In genomic region chr1:64908567-64908966, GRCh38 we compare ENCODE assay signal across 20 cellular contexts. TPM values are rescaled to one million over a fixed set of nuclear protein-coding genes. Genes with fewer than 3 reads are reported as not detected.
DNase-seq lines count a peak whose midpoint lies in the region; ATAC-seq, FAIRE-seq and TF ChIP-seq lines count a peak whose summit lies in the region.
"Had no signal": no experiment of that assay in that cellular context is flagged by ENCODE, and none has a peak within 500 bp of the region (broad histone marks: within the 10 kb centered on the region; RNA-seq: fewer than 3 reads in every experiment).

No MANE protein-coding gene starts in this region.

- no peaks in the 10 kb centered on the region for H3K27me3 Mint-ChIP-seq in CD4-positive, CD25-positive, alpha-beta regulatory T cell

- no peak for TF ChIP-seq EP300 in A549 (IDR thresholded peaks at IDR 0.05)

- intact Hi-C loops in left colon (cut with DNase I, micrococcal nuclease) = no loop called here

- H3K9me3 ChIP-seq in A549 (peaks cover 5% of the 10 kb centered on the region; the same call in 2 of the 3 replicates), SK-N-MC (ENCODE audit: low read depth, low read length) (no peaks in the 10 kb centered on the region)
- no peaks in the 10 kb centered on the region for H3K9me3 ChIP-seq in CD4-positive, CD25-positive, alpha-beta regulatory T cell (ENCODE audit: control insufficient read depth in 2 of 2, low read length in 2 of 2)
- H3K9me3 ChIP-seq: SJCRH30 had no signal

- WGBS in A549 (ENCODE audit: missing lambda C conversion rate) = 81% methylated on average over 1 of the region's 1 CpG

- H3K36me3 Mint-ChIP-seq in CD4-positive, CD25-positive, alpha-beta regulatory T cell = peaks cover 5% of the 10 kb centered on the region

- no peaks in the 10 kb centered on the region for H3K36me3 ChIP-seq in CD4-positive, CD25-positive, alpha-beta regulatory T cell (ENCODE audit: control insufficient read depth, insufficient read depth, low read length)
- H3K36me3 ChIP-seq in SK-N-MC (ENCODE audit: insufficient read depth, low read length) = no peaks in the 10 kb centered on the region
- H3K36me3 ChIP-seq: SJCRH30 had no signal

- peaks cover 60 to 97% (median 89%) of the 10 kb centered on the region in 4 donors for H3K4me1 Mint-ChIP-seq in CD4-positive, CD25-positive, alpha-beta regulatory T cell

- TF ChIP-seq POLR2A in A549 (IDR thresholded peaks at IDR 0.05; ENCODE audit: low read length) = no peak

- TF ChIP-seq RAD21 in A549 (conservative IDR thresholded peaks at IDR 0.05 in 1 of 2, IDR thresholded peaks at IDR 0.05 in 1 of 2) = no peak

- peak overlapping the region in 3 of 4 donors; percentile 3 to 79 (median 58) for H3K4me3 Mint-ChIP-seq in CD4-positive, CD25-positive, alpha-beta regulatory T cell

- H3K9ac ChIP-seq in SK-N-MC (ENCODE audit: insufficient read length) = peak overlapping the region; percentile 67

- no peaks in the 10 kb centered on the region for H3K27me3 ChIP-seq in CD4-positive, CD25-positive, alpha-beta regulatory T cell (ENCODE audit: control insufficient read depth, insufficient read depth, low read length)
- H3K27me3 ChIP-seq: SJCRH30 had no signal

- POLR2A ChIA-PET in A549 (lab: Yijun Ruan, JAX) = interaction anchor here (1.9 kb wide), 1 partner anchor 9 kb away, joined by 4 read pairs; no protein-coding TSS in a partner anchor

- TF ChIP-seq CTCF in A549 (IDR thresholded peaks at IDR 0.05) = no peak

- ATAC-seq in A549 = no peak
- ATAC-seq in CD4-positive, CD25-positive, alpha-beta regulatory T cell (ENCODE audit: low read depth in 2 of 2) = no peak
- peak; percentile 68 for ATAC-seq in left colon
- ATAC-seq in HG03342 (IDR thresholded peaks at IDR 0.05; ENCODE audit: unreplicated experiment) = no peak
- ATAC-seq: K562 had no signal

- peak overlapping the region; percentile 83 to 93 for H3K27ac ChIP-seq in A549
- no peak overlapping the region for H3K27ac ChIP-seq in CD4-positive, CD25-positive, alpha-beta regulatory T cell (ENCODE audit: insufficient read depth, low read length, poor library complexity, severe bottlenecking)
- H3K27ac ChIP-seq in SK-N-MC = peak overlapping the region; percentile 100
- H3K27ac ChIP-seq: PC-9, SJCRH30 had no signal

- CTCF ChIA-PET in A549 (lab: Yijun Ruan, JAX) = interaction anchor here (0.8 to 1.1 kb wide), 3 partner anchors 9 to 112 kb away, joined by 3 read pairs; no protein-coding TSS in a partner anchor

- no peak overlapping the region for H3K4me3 ChIP-seq in A549
- H3K4me3 ChIP-seq in CD4-positive, CD25-positive, alpha-beta regulatory T cell (ENCODE audit: low read depth, low read length) = peak overlapping the region; percentile 14
- H3K4me3 ChIP-seq in SK-N-MC = peak overlapping the region; percentile 16
- H3K4me3 ChIP-seq: K562, PC-9, SJCRH30 had no signal

- H3K9me3 Mint-ChIP-seq in CD4-positive, CD25-positive, alpha-beta regulatory T cell = no peaks in the 10 kb centered on the region

- H3K4me1 ChIP-seq in A549 = peaks cover 97% of the 10 kb centered on the region
- peaks cover 56% of the 10 kb centered on the region for H3K4me1 ChIP-seq in CD4-positive, CD25-positive, alpha-beta regulatory T cell (ENCODE audit: control insufficient read depth, insufficient read depth, low read length, poor library complexity, severe bottlenecking)
- H3K4me1 ChIP-seq: SJCRH30 had no signal

- DNase-seq in A549 (ENCODE audit: low read depth in 1 of 2, low spot score in 1 of 2) = no peak
- no peak for DNase-seq in CD4-positive, CD25-positive, alpha-beta regulatory T cell
- no peak for DNase-seq in SK-N-MC (ENCODE audit: low read depth, low spot score)
- DNase-seq in left colon = no peak
- DNase-seq in NCI-H128 (lab: John Stamatoyannopoulos, UW; ENCODE audit: unreplicated experiment) = no peak
- no peak for DNase-seq in Ammon's horn (ENCODE audit: low spot score)
- DNase-seq: ACHN, AML-193, DND-41, HCEC 1CT, MV-4-11, NCI-H1436, NCI-H2029, NCI-H446 treated with DMSO at 0.1 percent for 48 hours, NCI-H82, PC-9, SJCRH30 had no signal

- no peak for FAIRE-seq in A549 (lab: Jason Lieb, UNC)
- FAIRE-seq: G401.6 had no signal

- peak overlapping the region in 1 of 3 donors; percentile 50 for H3K27ac Mint-ChIP-seq in CD4-positive, CD25-positive, alpha-beta regulatory T cell

- peak overlapping the region; percentile 65 for H3K4me2 ChIP-seq in A549
- H3K4me2 ChIP-seq: PC-9 had no signal

TF ChIP-seq in A549, 52 proteins besides CTCF, POLR2A, EP300 and RAD21:
- TF ChIP-seq CHD4 (IDR thresholded peaks at IDR 0.05; ENCODE audit: borderline replicate concordance) (no peak), JUN (IDR thresholded peaks at IDR 0.05) (no peak)
TF ChIP-seq in A549: peak in this region for 0.

RNA-seq across cellular contexts. Expression of gene JAK1, which starts 57.8 kb away (rescaled TPM):
- polyA plus RNA-seq in A549 (2011; rRNA removed) (156 and 159 TPM in 2 replicates), A549 (2017; fragmentation: RNase III; extraction: RNeasy Plus Mini Kit Qiagen cat#74134 plus additional on column Dnase treatment) (110 to 123 TPM (median 114 TPM) in 3 replicates)
- polyA plus RNA-seq in A549 (2012; cell fraction: cytosol; rRNA removed) = 70.5 and 85.3 TPM in 2 replicates
- 54.7 and 109 TPM in 2 replicates for polyA plus RNA-seq in A549 (2012; cell fraction: nucleus; rRNA removed)
- 197 and 200 TPM in 2 replicates for polyA minus RNA-seq in A549 (2011; rRNA and poly(A)+ RNA removed)
- 333 TPM for total RNA-seq in CD4-positive, CD25-positive, alpha-beta regulatory T cell
- polyA plus RNA-seq in CD4-positive, CD25-positive, alpha-beta regulatory T cell = 100 to 1,000 TPM; 215 to 231 (median 223) TPM
- total RNA-seq in left colon = 100 to 1,000 TPM in 1 of 2 donors, 10 to 100 TPM in 1; 84.3 to 117 TPM
